ENCODE assay signal across 21 cellular contexts in genomic region chr9:100091650-100092049, GRCh38.
"Had no signal": no experiment of that assay in that cellular context is flagged by ENCODE, and none has a peak within 500 bp of the region (broad histone marks: within the 10 kb centered on the region; RNA-seq: fewer than 3 reads in every experiment).

No MANE protein-coding gene starts in this region.

- H3K27ac Mint-ChIP-seq: activated CD8-positive, alpha-beta memory T cell treated with anti-CD3 and anti-CD28 coated beads, Interleukin-2, amount 10 ng/mL, durations not matched to agents 7 days and 5 days; activated naive CD8-positive, alpha-beta T cell treated with anti-CD3 and anti-CD28 coated beads, Interleukin-2, amount 10 ng/mL, durations not matched to agents 7 days and 5 days; activated T-cell treated with anti-CD3 and anti-CD28 coated beads, Interleukin-2, amount 50 U/mL, for 24 hours; activated T-helper 2 cell treated with anti-CD3 and anti-CD28 coated beads, Interferon-gamma antibody, Interleukin-2, Interleukin-4, amounts not matched to agents 10 μg/mL and 5 μg/mL and 100 μg/mL, durations not matched to agents 14 hours and 24 hours and 36 hours had no signal

- H3K4me3 ChIP-seq: adrenal gland had no signal

- H3K9me3 ChIP-seq: adrenal gland had no signal

- DNase-seq: activated CD4-positive, alpha-beta T cell treated with anti-CD3 and anti-CD28 coated beads for 4 hours; activated CD8-positive, alpha-beta memory T cell treated with anti-CD3 and anti-CD28 coated beads, Interleukin-2, amount 10 ng/mL, durations not matched to agents 7 days and 5 days; activated gamma-delta T cell treated with Interleukin-2 at 50 U/mL for 16 hours; activated naive CD4-positive, alpha-beta T cell treated with anti-CD3 and anti-CD28 coated beads, Interleukin-2, amount 50 U/mL, for 16 hours; activated naive CD8-positive, alpha-beta T cell treated with anti-CD3 and anti-CD28 coated beads, Interleukin-2, amount 10 ng/mL, durations not matched to agents 7 days and 5 days; activated T-cell treated with anti-CD3 and anti-CD28 coated beads, Interleukin-2, amount 50 U/mL, for 24 hours; adrenal gland; anterior cingulate cortex; MM.1S; NCI-H1105; NCI-H1436; NCI-H1694 treated with DMSO at 0.1 percent for 48 hours; NCI-H2029 treated with DMSO at 0.1 percent for 48 hours; NCI-H510A treated with DMSO at 0.1 percent for 48 hours; NCI-H69; SIG-M5; T-cell; T-helper 2 cell; T1000 had no signal

- H3K27me3 ChIP-seq: adrenal gland had no signal

- H3K4me3 Mint-ChIP-seq: activated CD8-positive, alpha-beta memory T cell treated with anti-CD3 and anti-CD28 coated beads, Interleukin-2, amount 10 ng/mL, durations not matched to agents 7 days and 5 days; activated naive CD8-positive, alpha-beta T cell treated with anti-CD3 and anti-CD28 coated beads, Interleukin-2, amount 10 ng/mL, durations not matched to agents 7 days and 5 days; activated T-cell treated with anti-CD3 and anti-CD28 coated beads, Interleukin-2, amount 50 U/mL, for 24 hours; T-cell had no signal

- H3K27ac ChIP-seq: adrenal gland, VCaP had no signal

- H3K27me3 Mint-ChIP-seq: activated CD8-positive, alpha-beta memory T cell treated with anti-CD3 and anti-CD28 coated beads, Interleukin-2, amount 10 ng/mL, durations not matched to agents 7 days and 5 days; activated naive CD8-positive, alpha-beta T cell treated with anti-CD3 and anti-CD28 coated beads, Interleukin-2, amount 10 ng/mL, durations not matched to agents 7 days and 5 days; activated T-cell treated with anti-CD3 and anti-CD28 coated beads, Interleukin-2, amount 50 U/mL, for 24 hours; T-cell had no signal

- H3K36me3 ChIP-seq: adrenal gland had no signal

- H3K9me3 Mint-ChIP-seq: activated naive CD8-positive, alpha-beta T cell treated with anti-CD3 and anti-CD28 coated beads, Interleukin-2, amount 10 ng/mL, durations not matched to agents 7 days and 5 days; activated T-cell treated with anti-CD3 and anti-CD28 coated beads, Interleukin-2, amount 50 U/mL, for 24 hours; activated T-helper 2 cell treated with anti-CD3 and anti-CD28 coated beads, Interferon-gamma antibody, Interleukin-2, Interleukin-4, amounts not matched to agents 10 μg/mL and 5 μg/mL and 100 μg/mL, durations not matched to agents 14 hours and 24 hours and 36 hours; T-cell had no signal

- ATAC-seq: activated CD8-positive, alpha-beta memory T cell treated with anti-CD3 and anti-CD28 coated beads, Interleukin-2, amount 10 ng/mL, durations not matched to agents 7 days and 5 days; T-cell had no signal
